ENCODE assay signal across 20 cellular contexts in genomic region chr2:24620936-24621335, GRCh38.
"Had no signal": no experiment of that assay in that cellular context is flagged by ENCODE, and none has a peak within 500 bp of the region (broad histone marks: within the 10 kb centered on the region; RNA-seq: fewer than 3 reads in every experiment).

No MANE protein-coding gene starts in this region.

- H3K9ac ChIP-seq: neural progenitor cell had no signal

- H3K27ac ChIP-seq: ascending aorta, lower lobe of right lung, neural progenitor cell, ovary, sigmoid colon, spleen, suprapubic skin, upper lobe of left lung, VCaP had no signal

- H3K36me3 ChIP-seq: ascending aorta, lower lobe of right lung, neural progenitor cell, ovary, sigmoid colon, spleen, suprapubic skin, upper lobe of left lung had no signal

- H3K9me3 ChIP-seq: ascending aorta, lower lobe of right lung, ovary, sigmoid colon, spleen, suprapubic skin, upper lobe of left lung had no signal

- H3K4me3 ChIP-seq: ascending aorta, lower lobe of right lung, neural progenitor cell, ovary, sigmoid colon, spleen, suprapubic skin, upper lobe of left lung had no signal

- H3K27me3 ChIP-seq: ascending aorta, neural progenitor cell, ovary, sigmoid colon, spleen, suprapubic skin, upper lobe of left lung had no signal

- DNase-seq: activated CD4-positive, alpha-beta T cell treated with anti-CD3 and anti-CD28 coated beads for 1 hour; activated CD4-positive, alpha-beta T cell treated with anti-CD3 and anti-CD28 coated beads, Interleukin-2, amount 50 U/mL, for 4 hours; activated naive CD4-positive, alpha-beta T cell treated with Interleukin-2 at 50 U/mL for 16 hours; activated T-cell treated with anti-CD3 and anti-CD28 coated beads for 4 hours; foreskin fibroblast; glutamatergic neuron; left cardiac atrium; lower lobe of right lung; naive B cell; sigmoid colon; spleen had no signal

- FAIRE-seq: colon, endometrium had no signal

- H3K4me2 ChIP-seq: neural progenitor cell had no signal

- ATAC-seq: esophagus mucosa had no signal

- H3K4me1 ChIP-seq: ascending aorta, lower lobe of right lung had no signal

- H2AFZ ChIP-seq: neural progenitor cell had no signal
